8 cellular contexts compared by ENCODE assay signal in the genomic region with DNA sequence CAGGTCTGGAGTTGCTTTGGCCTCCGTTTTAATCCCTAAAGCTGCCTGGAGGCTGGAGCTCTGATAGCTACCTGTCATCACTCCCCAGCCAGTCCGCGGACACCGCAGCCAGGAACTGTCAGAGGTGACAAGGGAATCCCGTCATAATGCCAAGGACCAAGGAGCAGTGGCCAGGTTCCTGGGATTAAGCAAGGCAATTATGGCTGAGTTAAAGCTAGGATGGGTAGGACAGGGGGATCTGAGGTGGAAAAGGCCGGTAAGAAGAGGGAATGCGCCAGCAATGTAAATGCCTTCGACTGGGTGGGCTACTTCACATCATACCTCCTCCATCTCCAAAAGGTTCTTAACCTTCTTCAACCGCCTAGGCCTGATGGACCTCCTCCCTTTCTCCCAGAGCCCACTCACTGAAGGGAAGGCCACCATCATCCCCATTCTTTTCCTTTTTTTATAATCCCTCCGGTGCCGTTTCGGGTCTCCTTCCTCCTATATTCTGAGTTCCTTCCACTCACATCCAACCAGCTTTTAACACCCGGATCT. TPM values are rescaled to one million over a fixed set of nuclear protein-coding genes. Genes with fewer than 3 reads are reported as not detected.
A peak's percentile ranks its signal among the peaks of the same experiment; 100 is the strongest.
DNase-seq lines count a peak whose midpoint lies in the region; ATAC-seq and TF ChIP-seq lines count a peak whose summit lies in the region.

No MANE protein-coding gene starts in this region.

- intact Hi-C loops in spleen (cut with DNase I; ENCODE audit: low total_unique reads): no loop called here

- WGBS in spleen, 5 donors: 3 to 11% (median 5%) methylated on average over 13 of the region's 13 CpGs

- no peak for ATAC-seq in HG03045 (IDR thresholded peaks at IDR 0.05; ENCODE audit: unreplicated experiment)
- no peak for ATAC-seq in GM18498 (IDR thresholded peaks at IDR 0.05; ENCODE audit: unreplicated experiment)

- in situ Hi-C loops in brain microvascular endothelial cell (cut with HindIII; ENCODE audit: low pct_ligation_motif_present, low sequenced_read_pairs): no loop called here

- no peaks in the 10 kb centered on the region for H3K27me3 ChIP-seq in brain microvascular endothelial cell (replicated peaks)
- H3K27me3 ChIP-seq in spleen (replicated peaks in 1 of 7): no peaks in the 10 kb centered on the region

- H3K27ac ChIP-seq in brain microvascular endothelial cell (peak overlapping the region; percentile 96), spleen (peak overlapping the region; percentile 75 to 98 (median 96))

- TF ChIP-seq POLR2A in spleen (IDR thresholded peaks at IDR 0.05): no peak

- TF ChIP-seq CTCF in GM12865 (IDR thresholded peaks at IDR 0.05; ENCODE audit: insufficient read depth, low read depth, low read length, missing control alignments): no peak
- TF ChIP-seq CTCF in brain microvascular endothelial cell (IDR thresholded peaks at IDR 0.05; ENCODE audit: low read depth, low read length, missing control alignments): no peak
- no peak for TF ChIP-seq CTCF in spleen (IDR thresholded peaks at IDR 0.05 in 8 of 11, conservative IDR thresholded peaks at IDR 0.05 in 3 of 11)

- H3K9me3 ChIP-seq in spleen: no peaks in the 10 kb centered on the region

- H3K36me3 ChIP-seq in brain microvascular endothelial cell (replicated peaks) (no peaks in the 10 kb centered on the region), spleen (peaks cover 0 to 34% (median 12%) of the 10 kb centered on the region in 6 donors)

- peaks cover 13 to 55% (median 35%) of the 10 kb centered on the region in 6 donors for H3K4me1 ChIP-seq in spleen

- H3K4me3 ChIP-seq in GM12865 (ENCODE audit: low read depth, low read length): peak overlapping the region; percentile 89
- peak overlapping the region; percentile 74 for H3K4me3 ChIP-seq in brain microvascular endothelial cell (ENCODE audit: low read depth, low read length)
- peak overlapping the region; percentile 51 to 92 (median 76) for H3K4me3 ChIP-seq in spleen

- no peak for DNase-seq in GM12865 (ENCODE audit: low read depth)
- DNase-seq in NCI-H82 (lab: John Stamatoyannopoulos, UW): peak; percentile 96
- DNase-seq in brain microvascular endothelial cell: peak; percentile 11
- peak; percentile 75 for DNase-seq in islet precursor cell
- DNase-seq in spleen: peak; percentile 85
- no peak for DNase-seq in GF-D8 (lab: John Stamatoyannopoulos, UW)

RNA-seq across cellular contexts. Expression of a gene that starts 1.9 kb away (rescaled TPM):
- 10 to 100 TPM; 18.6 to 31.7 (median 20.8) TPM for total RNA-seq in spleen
- polyA plus RNA-seq in spleen: 10 to 100 TPM; 22.1 to 36.7 (median 30.3) TPM

RNA-seq across cellular contexts. Expression of a gene that starts 5.9 kb away (rescaled TPM):
- total RNA-seq in spleen: 10 to 100 TPM; 16.7 to 34.6 (median 24.9) TPM
- polyA plus RNA-seq in spleen: 10 to 100 TPM in 1 of 3 donors, 1 to 10 TPM in 2; 5.4 to 19.2 (median 7.5) TPM

RNA-seq across cellular contexts. Expression of a gene that starts 14.8 kb away (rescaled TPM):
- total RNA-seq in spleen: 10 to 100 TPM in 2 of 7 donors, 1 to 10 TPM in 5; 7.3 to 13.0 (median 9.1) TPM
- 1 to 10 TPM; 3.1 to 5.4 (median 5.0) TPM for polyA plus RNA-seq in spleen

RNA-seq across cellular contexts. Expression of a gene that starts 20.5 kb away (rescaled TPM):
- total RNA-seq in spleen: 100 to 1,000 TPM in 4 of 7 donors, 10 to 100 TPM in 3; 52.1 to 152 (median 132) TPM
- 100 to 1,000 TPM; 118 to 146 (median 132) TPM for polyA plus RNA-seq in spleen

RNA-seq across cellular contexts. Expression of a gene that starts 51.9 kb away (rescaled TPM):
- total RNA-seq in spleen: 10 to 100 TPM in 2 of 7 donors, 1 to 10 TPM in 5; 7.1 to 13.7 (median 8.3) TPM
- 1 to 10 TPM; 5.1 to 7.1 (median 6.3) TPM for polyA plus RNA-seq in spleen

Comparison
In these comparisons a context has a peak if more than half of its experiments do, and no peak if none do; other contexts are left out.
1. DNase-seq: peak in NCI-H82 (single experiment), brain microvascular endothelial cell (single experiment), islet precursor cell (single experiment) and spleen (single experiment); none in GM12865 (single experiment) and GF-D8 (single experiment).
2. Peak in every context shown above with its lines, with median percentiles within 50 percentile points of each other: H3K4me3 ChIP-seq.